In genomic region chr14:75553761-75554160, GRCh38 we compare ENCODE assay signal across 31 cellular contexts. TPM values are rescaled to one million over a fixed set of nuclear protein-coding genes. Genes with fewer than 3 reads are reported as not detected.
DNase-seq lines count a peak whose midpoint lies in the region; ATAC-seq and TF ChIP-seq lines count a peak whose summit lies in the region.
"Had no signal": no experiment of that assay in that cellular context is flagged by ENCODE, and none has a peak within 500 bp of the region (broad histone marks: within the 10 kb centered on the region; RNA-seq: fewer than 3 reads in every experiment).

No MANE protein-coding gene starts in this region.

- H3K27ac ChIP-seq in OCI-LY3 (ENCODE audit: low read length), result peak overlapping the region; percentile 4; the same call in 1 of the 2 replicates
- no peak overlapping the region for H3K27ac ChIP-seq in mesenchymal stem cell (ENCODE audit: low read length, poor library complexity, severe bottlenecking)
- no peak overlapping the region for H3K27ac ChIP-seq in gastrocnemius medialis
- H3K27ac ChIP-seq: SK-N-MC had no signal

- H2BK120ac ChIP-seq in mesenchymal stem cell (ENCODE audit: low read depth, low read length), result no peak overlapping the region

- no peak overlapping the region for H3K4ac ChIP-seq in mesenchymal stem cell (ENCODE audit: low read depth in 1 of 2, low read length in 2 of 2)

- no peak overlapping the region for H3K4me3 Mint-ChIP-seq in type B pancreatic cell
- H3K4me3 Mint-ChIP-seq: CD4-positive, alpha-beta memory T cell; GM23338; H9 had no signal

- no peak overlapping the region for H3K4me3 ChIP-seq in OCI-LY3 (ENCODE audit: low read length)
- no peak overlapping the region for H3K4me3 ChIP-seq in mesenchymal stem cell (ENCODE audit: insufficient read depth in 1 of 2, low read depth in 1 of 2, low read length in 2 of 2)
- H3K4me3 ChIP-seq in gastrocnemius medialis, result no peak overlapping the region
- H3K4me3 ChIP-seq: GM23338, SK-N-MC had no signal

- peak; percentile 59 for DNase-seq in mesenchymal stem cell
- DNase-seq in type B pancreatic cell (ENCODE audit: extremely low spot score, unreplicated experiment), result no peak
- no peak for DNase-seq in activated CD4-positive, alpha-beta T cell treated with anti-CD3 and anti-CD28 coated beads, Interleukin-2, amount 50 U/mL, for 4 hours
- no peak for DNase-seq in gastrocnemius medialis
- no peak for DNase-seq in HT-29 (ENCODE audit: low spot score)
- DNase-seq: AML-193; C1 segment of cervical spinal cord; CD4-positive, alpha-beta memory T cell; COR-L47; DMS 273 treated with DMSO at 0.1 percent for 48 hours; DMS79 treated with DMSO at 0.1 percent for 48 hours; GF-D8; H9; KBM-7; MV-4-11; NCI-H1105; NCI-H1436 treated with DMSO at 0.1 percent for 48 hours; NCI-H1930; NCI-H2107; NCI-H446; NCI-H524 treated with DMSO at 0.1 percent for 48 hours; NCI-H774; NK-92 treated with Interleukin-12 subunit alpha and Interleukin-12 subunit beta, amount 100 ng/mL, for 24 hours; SIG-M5 had no signal

- no peak overlapping the region for H3K4me2 ChIP-seq in OCI-LY3 (ENCODE audit: low read length)
- H3K4me2 ChIP-seq in mesenchymal stem cell (ENCODE audit: low read length, poor library complexity, severe bottlenecking), result no peak overlapping the region
- H3K4me2 ChIP-seq: GM23338 had no signal

- H3K27me3 ChIP-seq in OCI-LY3 (ENCODE audit: low read depth, low read length), result no peaks in the 10 kb centered on the region
- peaks cover 0 to 30% of the 10 kb centered on the region in 2 experiments for H3K27me3 ChIP-seq in mesenchymal stem cell (ENCODE audit: control insufficient read depth in 1 of 2, insufficient read depth in 1 of 2, low read length in 2 of 2)
- H3K27me3 ChIP-seq in gastrocnemius medialis, result no peaks in the 10 kb centered on the region

- H3K27me3 Mint-ChIP-seq in type B pancreatic cell, result no peaks in the 10 kb centered on the region

- H3K79me2 ChIP-seq in OCI-LY3 (ENCODE audit: low read length), result peaks cover 21% of the 10 kb centered on the region

- TF ChIP-seq POLR2A in gastrocnemius medialis (IDR thresholded peaks at IDR 0.05), result no peak

- peaks cover 11% of the 10 kb centered on the region for H3K9me3 Mint-ChIP-seq in type B pancreatic cell
- H3K9me3 Mint-ChIP-seq: CD4-positive, alpha-beta memory T cell had no signal

- H2BK12ac ChIP-seq in mesenchymal stem cell (ENCODE audit: low read length in 2 of 2), result no peak overlapping the region

- peak overlapping the region; percentile 95 for H3K27ac Mint-ChIP-seq in type B pancreatic cell
- H3K27ac Mint-ChIP-seq: GM23338, H9 had no signal

- no peak overlapping the region for H3K23ac ChIP-seq in mesenchymal stem cell (ENCODE audit: low read length in 2 of 2)

- intact Hi-C loops in gastrocnemius medialis (cut with DNase I; ENCODE audit: low total_unique reads), result no loop called here

- peaks cover 4% of the 10 kb centered on the region for H3K36me3 Mint-ChIP-seq in type B pancreatic cell

- no peaks in the 10 kb centered on the region for H3K79me1 ChIP-seq in mesenchymal stem cell (replicated peaks; ENCODE audit: low read length, poor library complexity, severe bottlenecking)

- H2BK15ac ChIP-seq in mesenchymal stem cell (ENCODE audit: low read depth, poor library complexity, severe bottlenecking), result no peak overlapping the region

- no peak for ATAC-seq in SK-N-SH treated with all-trans-retinoic acid at 6 μM for 48 hours
- ATAC-seq in gastrocnemius medialis, result no peak
- ATAC-seq: GM23338, Panc1 had no signal

- no peak overlapping the region for H2AK5ac ChIP-seq in mesenchymal stem cell (ENCODE audit: low read length, severe bottlenecking)

- H2BK5ac ChIP-seq in mesenchymal stem cell (ENCODE audit: low read depth, low read length, poor library complexity, severe bottlenecking), result no peak overlapping the region

- H2AFZ ChIP-seq in OCI-LY3 (ENCODE audit: low read depth, low read length) (no peak overlapping the region), mesenchymal stem cell (ENCODE audit: low read depth, low read length) (no peak overlapping the region)
- H2AFZ ChIP-seq: GM23338 had no signal

- H3K36me3 ChIP-seq in OCI-LY3 (replicated peaks; ENCODE audit: low read depth, low read length), result peaks cover 58% of the 10 kb centered on the region
- no peaks in the 10 kb centered on the region for H3K36me3 ChIP-seq in mesenchymal stem cell (ENCODE audit: control insufficient read depth in 1 of 2, insufficient read depth in 2 of 2, low read depth in 1 of 2, low read length in 2 of 2)
- no peaks in the 10 kb centered on the region for H3K36me3 ChIP-seq in gastrocnemius medialis

- no peak overlapping the region for H3K14ac ChIP-seq in mesenchymal stem cell (ENCODE audit: low read length in 2 of 2)

- H3K18ac ChIP-seq in mesenchymal stem cell (ENCODE audit: low read depth in 1 of 2, low read length in 2 of 2), result no peak overlapping the region

- peaks cover 16% of the 10 kb centered on the region for H3K4me1 Mint-ChIP-seq in type B pancreatic cell (ENCODE audit: unreplicated experiment)

- H3K4me1 ChIP-seq in OCI-LY3 (ENCODE audit: low read length), result peaks cover 64% of the 10 kb centered on the region
- no peaks in the 10 kb centered on the region for H3K4me1 ChIP-seq in mesenchymal stem cell (ENCODE audit: control insufficient read depth, insufficient read depth, low read depth, low read length)
- peaks cover 0 to 4% of the 10 kb centered on the region in 2 donors for H3K4me1 ChIP-seq in gastrocnemius medialis

- H4K8ac ChIP-seq in mesenchymal stem cell (ENCODE audit: low read length), result no peak overlapping the region

- no peak overlapping the region for H3K9ac ChIP-seq in OCI-LY3 (ENCODE audit: low read length)
- no peak overlapping the region for H3K9ac ChIP-seq in mesenchymal stem cell (ENCODE audit: low read length)

- no CpG with 5 or more reads among the region's 2 CpGs for WGBS in mesenchymal stem cell

- H4K20me1 ChIP-seq in OCI-LY3 (ENCODE audit: insufficient read depth, low read length), result no peaks in the 10 kb centered on the region

- no peaks in the 10 kb centered on the region for H3K9me3 ChIP-seq in OCI-LY3 (ENCODE audit: insufficient read depth, low read length)
- H3K9me3 ChIP-seq in mesenchymal stem cell (ENCODE audit: control insufficient read depth, low read length), result no peaks in the 10 kb centered on the region
- no peaks in the 10 kb centered on the region for H3K9me3 ChIP-seq in gastrocnemius medialis

- no peak for TF ChIP-seq CTCF in OCI-LY3 (IDR thresholded peaks at IDR 0.05; ENCODE audit: low read depth, low read length)
- TF ChIP-seq CTCF in type B pancreatic cell (conservative IDR thresholded peaks at IDR 0.05), result no peak
- no peak for TF ChIP-seq CTCF in gastrocnemius medialis (IDR thresholded peaks at IDR 0.05 in 4 of 5, conservative IDR thresholded peaks at IDR 0.05 in 1 of 5)

- no peak overlapping the region for H4K91ac ChIP-seq in mesenchymal stem cell (ENCODE audit: low read length)

- in situ Hi-C loops in gastrocnemius medialis (cut with MboI; ENCODE audit: low sequenced_read_pairs in 4 of 4), result no loop called here

TF ChIP-seq in SK-N-SH treated with all-trans-retinoic acid at 6 μM for 48 hours, 23 proteins besides CTCF, POLR2A, EP300 and RAD21 (continues in another document):
- no peak for TF ChIP-seq CREB5 (CRISPR knock-in tag; IDR thresholded peaks at IDR 0.05; ENCODE audit: low read depth)
- TF ChIP-seq ZC3H10 (CRISPR knock-in tag; IDR thresholded peaks at IDR 0.05), result no peak
- no peak for TF ChIP-seq PPARA (CRISPR knock-in tag; IDR thresholded peaks at IDR 0.05; ENCODE audit: borderline replicate concordance)
- no peak for TF ChIP-seq ESRRG (CRISPR knock-in tag; IDR thresholded peaks at IDR 0.05)
- no peak for TF ChIP-seq ZFP3 (CRISPR knock-in tag; IDR thresholded peaks at IDR 0.05)
- 0 out of 2 replicates have a peak, but pooled peaks have one; percentile 33 for TF ChIP-seq ZNF8 (CRISPR knock-in tag; IDR thresholded peaks at IDR 0.05)

RNA-seq across cellular contexts. Expression of gene FLVCR2, which starts 24.7 kb away (rescaled TPM):
- polyA plus RNA-seq in mesenchymal stem cell (2013, experiment 1 of 2), result 3.0 TPM
- 2.6 TPM for polyA plus RNA-seq in mesenchymal stem cell (2013, experiment 2 of 2)
- total RNA-seq in type B pancreatic cell (ENCODE audit: low replicate concordance) (5.6 and 11.8 TPM in 2 replicates), gastrocnemius medialis (10 to 100 TPM in 3 of 4 donors, 1 to 10 TPM in 1; 5.1 to 65.5 (median 14.5) TPM)
- 2.7 and 3.5 TPM in 2 replicates for total RNA-seq in HT-29 (2014; rRNA removed; shearing (Covaris generic))

RNA-seq across cellular contexts. Expression of gene BATF, which starts 31.5 kb away (rescaled TPM):
- polyA plus RNA-seq in mesenchymal stem cell (2013, experiment 1 of 2), result not detected
- 0.04 TPM for polyA plus RNA-seq in mesenchymal stem cell (2013, experiment 2 of 2)
- total RNA-seq in type B pancreatic cell (ENCODE audit: low replicate concordance), result 2.2 and 2.6 TPM in 2 replicates
- total RNA-seq in gastrocnemius medialis, result 1 to 10 TPM in 2 of 4 donors, under 1 TPM in 2; 0.36 to 5.2 (median 1.1) TPM
- total RNA-seq in HT-29 (2014; rRNA removed; shearing (Covaris generic)), result 1.0 and 1.3 TPM in 2 replicates
- total RNA-seq: GM23338, H9, LHCN-M2, MCF 10A had no signal
- polyA plus RNA-seq: GM23338 had no signal
